8 cellular contexts compared by ENCODE assay signal in genomic region chr2:38601463-38602135, GRCh38. TPM values are rescaled to one million over a fixed set of nuclear protein-coding genes. Genes with fewer than 3 reads are reported as not detected.
DNase-seq lines count a peak whose midpoint lies in the region; ATAC-seq, FAIRE-seq and TF ChIP-seq lines count a peak whose summit lies in the region.

No MANE protein-coding gene starts in this region.

- no peaks in the 10 kb centered on the region for H3K36me3 ChIP-seq in ES-I3 (ENCODE audit: insufficient read depth, low read length)
- H3K36me3 ChIP-seq in IMR-90 (ENCODE audit: control insufficient read depth, insufficient read depth, low read length) = no peaks in the 10 kb centered on the region
- H3K36me3 ChIP-seq in keratinocyte (ENCODE audit: control insufficient read depth in 2 of 2, extremely low read depth in 1 of 2, insufficient read depth in 2 of 2, low read length in 2 of 2) = peaks cover 0 to 2% of the 10 kb centered on the region in 2 experiments
- no peaks in the 10 kb centered on the region for H3K36me3 ChIP-seq in stomach

- TF ChIP-seq POLR2A in IMR-90 (IDR thresholded peaks at IDR 0.05; ENCODE audit: low read depth, low read length) (no peak), stomach (IDR thresholded peaks at IDR 0.05) (no peak)

- H2BK15ac ChIP-seq in IMR-90 (ENCODE audit: low read depth, low read length) = no peak overlapping the region

- intact Hi-C loops in IMR-90 (cut with micrococcal nuclease) (loop anchor here (1.0 kb wide), 1 partner anchor 65 kb away; the partner anchor contains the start of gene GALM), stomach (cut with DNase I; ENCODE audit: low total_unique reads) (loop anchor here (10.0 kb wide), 1 partner anchor 73 kb away; no protein-coding TSS in a partner anchor)

- H2BK20ac ChIP-seq in IMR-90 (ENCODE audit: low read depth, low read length) = no peak overlapping the region

- in situ Hi-C loops in IMR-90 (cut with MboI; ENCODE audit: low sequenced_read_pairs) = loop anchor here (5.0 kb wide), 1 partner anchor 121 kb away; no protein-coding TSS in a partner anchor

- TF ChIP-seq CTCF in IMR-90 (conservative IDR thresholded peaks at IDR 0.05; ENCODE audit: low read depth, low read length) = no peak
- TF ChIP-seq CTCF in keratinocyte (optimal IDR thresholded peaks at IDR 0.05 in 1 of 3, IDR thresholded peaks at IDR 0.05 in 1 of 3, conservative IDR thresholded peaks at IDR 0.05 in 1 of 3; ENCODE audit: extremely low read depth in 1 of 3, insufficient read depth in 2 of 3, low read length in 3 of 3) = no peak
- TF ChIP-seq CTCF in stomach (IDR thresholded peaks at IDR 0.05) = no peak

- no peak for TF ChIP-seq EP300 in stomach (IDR thresholded peaks at IDR 0.05)

- peak overlapping the region; percentile 42; the same call in 1 of the 2 replicates for H4K5ac ChIP-seq in IMR-90 (ENCODE audit: low read depth, low read length)

- WGBS in IMR-90 (ENCODE audit: extremely low coverage in 2 of 2, insufficient read length in 1 of 2), 2 experiments = 1% methylated on average over 17 of the region's 25 CpGs; no CpG with 5 or more reads in 1 of the 2 experiments
- 0 to 1% (median 0%) methylated on average over 25 of the region's 25 CpGs for WGBS in adipose tissue, 3 donors
- WGBS in stomach, 5 donors = 0 to 1% (median 1%) methylated on average over 20 to 25 of the region's 25 CpGs

- DNase-seq in IMR-90 (peak; percentile 39), keratinocyte (ENCODE audit: low read depth, low spot score) (no peak), stomach (no peak), mucosa of gallbladder (ENCODE audit: low spot score) (no peak), HuH-7 (ENCODE audit: low spot score) (no peak)

- CTCF ChIA-PET in IMR-90 (lab: Yijun Ruan, JAX) = interaction anchor here (0.7 to 1.5 kb wide), 4 partner anchors 50 to 114 kb away, joined by 3 to 6 read pairs (median 4); no protein-coding TSS in a partner anchor

- H3K23ac ChIP-seq in IMR-90 (ENCODE audit: low read depth, low read length) = peak overlapping the region; percentile 83

- dilution Hi-C loops in IMR-90 (cut with HindIII; ENCODE audit: low sequenced_read_pairs, unreplicated experiment) = no loop called here
- dilution Hi-C loops in keratinocyte (cut with MboI; ENCODE audit: extremely low pct_ligation_motif_present, low sequenced_read_pairs) = loop anchor here (25.0 kb wide), 1 partner anchor 111 kb away; no protein-coding TSS in a partner anchor

- peak overlapping the region; percentile 97 for H2AK9ac ChIP-seq in IMR-90 (replicated peaks; ENCODE audit: low read depth, low read length, poor library complexity)

- FAIRE-seq in keratinocyte (lab: Jason Lieb, UNC) = no peak

- H3K9me3 ChIP-seq in ES-I3 (ENCODE audit: control insufficient read depth, insufficient read depth, low read length) = no peaks in the 10 kb centered on the region
- no peaks in the 10 kb centered on the region for H3K9me3 ChIP-seq in IMR-90 (ENCODE audit: control insufficient read depth, insufficient read depth, low read length)
- no peaks in the 10 kb centered on the region for H3K9me3 ChIP-seq in keratinocyte (ENCODE audit: control insufficient read depth, low read depth, low read length)
- no peaks in the 10 kb centered on the region for H3K9me3 ChIP-seq in stomach

- H3K4me1 ChIP-seq in ES-I3 (ENCODE audit: insufficient read depth, low read length) (peaks cover 20% of the 10 kb centered on the region), IMR-90 (ENCODE audit: control insufficient read depth, insufficient read depth, low read length) (peaks cover 10% of the 10 kb centered on the region), keratinocyte (ENCODE audit: control insufficient read depth, extremely low read depth, insufficient read depth, low read length) (peaks cover 19% of the 10 kb centered on the region), stomach (peaks cover 33 to 65% (median 50%) of the 10 kb centered on the region in 4 donors)

- H2BK5ac ChIP-seq in IMR-90 (ENCODE audit: low read depth, low read length, poor library complexity, severe bottlenecking) = peak overlapping the region; percentile 95

- peaks cover 58% of the 10 kb centered on the region for H3K79me2 ChIP-seq in keratinocyte (ENCODE audit: control insufficient read depth, insufficient read depth, low read length)

- H3K27ac ChIP-seq in IMR-90 (ENCODE audit: insufficient read depth, low read length) (peak overlapping the region; percentile 98), adipose tissue (ENCODE audit: low read depth, low read length) (peak overlapping the region; percentile 19), keratinocyte (ENCODE audit: control insufficient read depth, insufficient read depth, low read length) (peak overlapping the region; percentile 68), stomach (peak overlapping the region; percentile 97 to 99 (median 98))

- H3K14ac ChIP-seq in IMR-90 (replicated peaks; ENCODE audit: low read depth, low read length) = peak overlapping the region; percentile 48

- H3K9me1 ChIP-seq in IMR-90 (ENCODE audit: insufficient read depth, low read length) = peaks cover 3% of the 10 kb centered on the region; the same call in 1 of the 2 replicates
- no peaks in the 10 kb centered on the region for H3K9me1 ChIP-seq in keratinocyte (ENCODE audit: control insufficient read depth, extremely low read depth, insufficient read depth, low read length)

- H3K4me2 ChIP-seq in IMR-90 (ENCODE audit: low read depth, low read length) (peak overlapping the region; percentile 95; the same call in 1 of the 2 replicates), keratinocyte (ENCODE audit: control insufficient read depth, extremely low read depth, insufficient read depth, low read depth, low read length) (peak overlapping the region; percentile 95)

- no peak for TF ChIP-seq RAD21 in IMR-90 (IDR thresholded peaks at IDR 0.05; ENCODE audit: low read length)

- POLR2A ChIA-PET in IMR-90 (lab: Charles Lee; ENCODE audit: unreplicated experiment) = interaction anchor here (1.0 kb wide), 1 partner anchor 150 kb away, joined by 8 read pairs; the partner anchor contains the start of gene SRSF7

- H3K4me3 ChIP-seq in IMR-90 (ENCODE audit: insufficient read depth, low read depth, low read length) (peak overlapping the region; percentile 85), keratinocyte (ENCODE audit: control insufficient read depth in 2 of 3, extremely low read depth in 1 of 3, insufficient read depth in 2 of 3, low read depth in 1 of 3, low read length in 3 of 3) (peak overlapping the region; percentile 88 to 96 (median 90)), stomach (peak overlapping the region; percentile 70 to 86 (median 82))

- peak overlapping the region; percentile 46 for H3K18ac ChIP-seq in IMR-90 (ENCODE audit: low read depth, low read length)

- no peak overlapping the region for H2AK5ac ChIP-seq in IMR-90 (ENCODE audit: low read depth, low read length)

- H3K27me3 ChIP-seq in IMR-90 (ENCODE audit: control insufficient read depth, insufficient read depth, low read length) (no peaks in the 10 kb centered on the region), keratinocyte (ENCODE audit: control insufficient read depth, extremely low read depth, insufficient read depth, low read length) (no peaks in the 10 kb centered on the region), stomach (no peaks in the 10 kb centered on the region)

- peak overlapping the region; percentile 52; the same call in 1 of the 2 replicates for H3K4ac ChIP-seq in IMR-90 (ENCODE audit: low read depth, low read length)

- no TSS peak for BruUV-seq in IMR-90 (replicated peaks; lab: Mats Ljungman, UMichigan)

- H4K8ac ChIP-seq in IMR-90 (ENCODE audit: low read depth in 2 of 2, low read length in 2 of 2) = peak overlapping the region; percentile 30 to 68; a peak in 1 of 4 replicates

- H2BK120ac ChIP-seq in IMR-90 (ENCODE audit: low read depth, low read length) = 0 out of 2 replicates have a peak overlapping the region, but pooled peaks have one; percentile 8

- no peak for ATAC-seq in IMR-90 (ENCODE audit: low read depth)
- no peak for ATAC-seq in HG03342 (IDR thresholded peaks at IDR 0.05; ENCODE audit: unreplicated experiment)

- H3K9ac ChIP-seq in ES-I3 (ENCODE audit: low read depth, low read length) = peak overlapping the region; percentile 98
- H3K9ac ChIP-seq in IMR-90 (ENCODE audit: low read depth, low read length) = peak overlapping the region; percentile 97
- peak overlapping the region; percentile 85 for H3K9ac ChIP-seq in keratinocyte (ENCODE audit: control insufficient read depth, extremely low read depth, insufficient read depth, low read length)

- H3K79me1 ChIP-seq in IMR-90 (ENCODE audit: low read depth in 1 of 2, low read length in 2 of 2) = peaks cover 0 to 30% of the 10 kb centered on the region in 2 experiments; a peak in 2 of 4 replicates

- peaks cover 45% of the 10 kb centered on the region for H4K20me1 ChIP-seq in IMR-90 (ENCODE audit: insufficient read depth, low read length)
- H4K20me1 ChIP-seq in keratinocyte (ENCODE audit: control insufficient read depth, extremely low read depth, insufficient read depth, low read length) = no peaks in the 10 kb centered on the region

- peak overlapping the region; percentile 67 for H3K56ac ChIP-seq in IMR-90 (ENCODE audit: extremely low read depth, insufficient read depth, low read length)

- peak overlapping the region; percentile 91 for H2AFZ ChIP-seq in IMR-90 (replicated peaks; ENCODE audit: low read length, poor library complexity)
- H2AFZ ChIP-seq in keratinocyte (ENCODE audit: control insufficient read depth, low read length) = peak overlapping the region; percentile 16

- H4K91ac ChIP-seq in IMR-90 (ENCODE audit: insufficient read depth, low read depth, low read length) = peak overlapping the region; percentile 20

TF ChIP-seq in IMR-90, 13 proteins besides CTCF, POLR2A, EP300 and RAD21 (continues in another document):
- no peak for TF ChIP-seq FOS (IDR thresholded peaks at IDR 0.05; ENCODE audit: low read depth, low read length)

RNA-seq across cellular contexts. Expression of gene HNRNPLL, which starts 1.1 kb away (rescaled TPM):
- 49.2 and 53.1 TPM in 2 replicates for total RNA-seq in IMR-90 (2012; rRNA removed)
- 20.2 and 23.7 TPM in 2 replicates for polyA plus RNA-seq in IMR-90 (2012; rRNA removed)
- polyA plus RNA-seq in IMR-90 (2012; cell fraction: cytosol; rRNA removed) = 9.2 and 12.6 TPM in 2 replicates
- polyA plus RNA-seq in IMR-90 (2012; cell fraction: nucleus; rRNA removed; ENCODE audit: low replicate concordance) = 7.9 and 36.5 TPM in 2 replicates
- 10 to 100 TPM in 2 of 3 donors, 1 to 10 TPM in 1; 7.5 to 14.1 (median 12.9) TPM for polyA plus RNA-seq in adipose tissue
- 17.8 to 53.8 TPM (median 30.6 TPM) in 3 replicates for polyA plus RNA-seq in keratinocyte
- 11.8 TPM for polyA plus RNA-seq in keratinocyte (2011; ENCODE audit: low read depth)
- polyA plus RNA-seq in keratinocyte (2011; cell fraction: cytosol; rRNA removed) = 15.8 and 35.3 TPM in 2 replicates
- polyA plus RNA-seq in keratinocyte (2011; cell fraction: nucleus; rRNA removed) = 26.2 and 31.7 TPM in 2 replicates
- polyA plus RNA-seq in keratinocyte (2012; ENCODE audit: low replicate concordance) = 16.5 and 27.9 TPM in 2 replicates
- polyA minus RNA-seq in keratinocyte = 3.2 to 49.0 TPM (median 23.1 TPM) in 3 replicates
- polyA minus RNA-seq in keratinocyte (2011; cell fraction: cytosol; rRNA and poly(A)+ RNA removed) = 20.0 TPM
- 14.8 and 34.1 TPM in 2 replicates for polyA minus RNA-seq in keratinocyte (2011; cell fraction: nucleus; rRNA and poly(A)+ RNA removed)
- 10 to 100 TPM; 22.9 to 97.9 (median 39.1) TPM for total RNA-seq in stomach
- 10 to 100 TPM; 12.2 to 13.6 (median 13.0) TPM for polyA plus RNA-seq in stomach
- total RNA-seq in mucosa of gallbladder = 51.9 TPM

Comparison
In these comparisons a context has a peak if more than half of its experiments do, and no peak if none do; other contexts are left out.
1. H3K27ac ChIP-seq: peak in every context shown above with its lines; median percentile 98 in IMR-90; 98 in stomach; 68 in keratinocyte; 19 in adipose tissue.